Comparison of ENCODE assay signal across 8 cellular contexts in the genomic region with DNA sequence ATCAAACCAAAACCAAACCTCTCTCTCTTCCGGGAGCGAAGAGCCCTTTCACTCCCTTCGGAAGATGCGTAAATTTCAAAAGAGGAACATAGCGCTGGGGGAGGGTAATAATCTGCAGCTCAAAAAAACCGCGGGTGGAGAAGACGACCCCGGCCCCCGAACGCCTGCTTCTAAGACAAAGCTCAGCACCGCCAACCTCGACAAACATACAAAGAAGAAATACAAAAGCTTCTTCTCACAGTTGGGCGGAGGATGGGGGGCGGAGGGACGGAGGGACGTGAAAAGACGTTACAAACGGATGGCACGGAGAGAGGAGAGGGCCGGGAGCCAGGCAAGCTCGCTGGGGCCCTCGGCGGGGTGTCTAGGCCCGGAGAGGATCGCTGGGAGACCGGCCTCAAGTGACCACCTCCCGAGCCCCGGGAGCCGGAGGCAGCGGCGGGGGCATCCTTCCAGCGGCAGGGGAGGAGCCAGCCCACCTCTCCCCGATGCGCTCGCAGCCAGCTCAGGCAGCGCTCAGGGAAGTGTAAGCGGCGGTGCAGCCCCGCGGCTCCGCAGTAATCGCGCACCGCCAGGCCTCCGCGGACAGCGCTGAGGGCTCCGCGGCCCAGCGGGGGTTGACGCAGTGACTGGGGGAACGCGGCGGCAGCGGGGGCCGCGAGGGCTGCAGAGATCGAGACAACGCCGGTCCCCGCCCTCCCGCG. TPM values are rescaled to one million over a fixed set of nuclear protein-coding genes. Genes with fewer than 3 reads are reported as not detected.
A peak's percentile ranks its signal among the peaks of the same experiment; 100 is the strongest.
DNase-seq lines count a peak whose midpoint lies in the region; ATAC-seq and TF ChIP-seq lines count a peak whose summit lies in the region.

No MANE protein-coding gene starts in this region.

- H3K4me1 ChIP-seq in skeletal muscle tissue (ENCODE audit: control insufficient read depth in 3 of 3, insufficient read depth in 3 of 3, low read length in 3 of 3), result peaks cover 15% of the 10 kb centered on the region in 3 donors

- H3K36me3 Mint-ChIP-seq in T-helper 17 cell (ENCODE audit: low read depth) (peaks cover 2% of the 10 kb centered on the region), brain (no peaks in the 10 kb centered on the region)

- peak; percentile 45 for DNase-seq in GDM1 (lab: John Stamatoyannopoulos, UW)
- DNase-seq in T-helper 17 cell, result peak in 1 of 3 donors; percentile 18
- peak; percentile 70 for DNase-seq in iPS-NIHi11 (ENCODE audit: low spot score)
- DNase-seq in NCI-H1694 treated with DMSO at 0.1 percent for 48 hours (lab: John Stamatoyannopoulos, UW), result no peak

- H3K9me3 ChIP-seq in KOPT-K1 (ENCODE audit: insufficient read depth, low read length, poor library complexity, severe bottlenecking), result no peaks in the 10 kb centered on the region
- H3K9me3 ChIP-seq in T-helper 17 cell (ENCODE audit: control insufficient read depth, low read length, poor library complexity, severe bottlenecking), result no peaks in the 10 kb centered on the region
- no peaks in the 10 kb centered on the region for H3K9me3 ChIP-seq in skeletal muscle tissue (ENCODE audit: control insufficient read depth in 3 of 3, low read length in 3 of 3)

- H3K27ac Mint-ChIP-seq in T-helper 17 cell, result peak overlapping the region; percentile 96
- peak overlapping the region; percentile 92 to 99 (median 95) for H3K27ac Mint-ChIP-seq in brain

- H3K27me3 Mint-ChIP-seq in T-helper 17 cell (no peaks in the 10 kb centered on the region), brain (peaks cover 6% of the 10 kb centered on the region)

- H3K9me3 Mint-ChIP-seq in brain, result no peaks in the 10 kb centered on the region

- H3K27me3 ChIP-seq in skeletal muscle tissue (ENCODE audit: control insufficient read depth in 3 of 3, insufficient read depth in 3 of 3, low read length in 3 of 3), result no peaks in the 10 kb centered on the region

- H3K4me3 Mint-ChIP-seq in T-helper 17 cell, result peak overlapping the region; percentile 99
- H3K4me3 Mint-ChIP-seq in brain, result peak overlapping the region; percentile 93 to 99 (median 96)

- H3K4me1 Mint-ChIP-seq in T-helper 17 cell, result peaks cover 19% of the 10 kb centered on the region
- peaks cover 34% of the 10 kb centered on the region for H3K4me1 Mint-ChIP-seq in brain

- peak overlapping the region; percentile 70 to 87 (median 82) for H3K4me3 ChIP-seq in skeletal muscle tissue (ENCODE audit: low read length in 3 of 3)

- peak overlapping the region; percentile 77 for H3K27ac ChIP-seq in KOPT-K1 (ENCODE audit: low read depth, low read length, poor library complexity, severe bottlenecking)
- H3K27ac ChIP-seq in skeletal muscle tissue (ENCODE audit: low read depth, low read length), result peak overlapping the region; percentile 80

- peak; percentile 24 for ATAC-seq in GM21825 (IDR thresholded peaks at IDR 0.05; ENCODE audit: unreplicated experiment)
- peak; percentile 49 for ATAC-seq in T-helper 17 cell

- peak overlapping the region; percentile 72 to 91 (median 81) for H3K9ac ChIP-seq in skeletal muscle tissue (ENCODE audit: low read depth in 1 of 3, low read length in 3 of 3)

- no peak for TF ChIP-seq CTCF in brain (conservative IDR thresholded peaks at IDR 0.05)

- H3K36me3 ChIP-seq in KOPT-K1 (ENCODE audit: insufficient read depth, low read length) (no peaks in the 10 kb centered on the region), skeletal muscle tissue (ENCODE audit: control insufficient read depth in 3 of 3, insufficient read depth in 3 of 3, low read length in 3 of 3) (no peaks in the 10 kb centered on the region)

RNA-seq across cellular contexts. Expression of a gene that starts 0.8 kb away (rescaled TPM):
- total RNA-seq in T-helper 17 cell (100 to 1,000 TPM; 106 to 128 TPM), skeletal muscle tissue (87.2 TPM)
- polyA plus RNA-seq in brain (ENCODE audit: insufficient read depth, low read depth, low replicate concordance), result 189 TPM
